1 cellular context compared by ENCODE assay signal in genomic region chr22:37923927-37924326, GRCh38.
TF ChIP-seq lines count a peak whose summit lies in the region.

No MANE protein-coding gene starts in this region.

TF ChIP-seq in WTC11, 78 proteins besides CTCF, POLR2A, EP300 and RAD21 (continued from another document):
- TF ChIP-seq ZNF396 (CRISPR knock-in tag; IDR thresholded peaks at IDR 0.05; ENCODE audit: borderline replicate concordance) (no peak), MAX (CRISPR knock-in tag; IDR thresholded peaks at IDR 0.05) (no peak), FOXP4 (CRISPR knock-in tag; IDR thresholded peaks at IDR 0.05) (no peak), OVOL2 (CRISPR knock-in tag; IDR thresholded peaks at IDR 0.05; ENCODE audit: borderline replicate concordance) (no peak), ZMAT4 (CRISPR knock-in tag; IDR thresholded peaks at IDR 0.05) (no peak)
